Comparison of ENCODE assay signal across 8 cellular contexts in the genomic region with DNA sequence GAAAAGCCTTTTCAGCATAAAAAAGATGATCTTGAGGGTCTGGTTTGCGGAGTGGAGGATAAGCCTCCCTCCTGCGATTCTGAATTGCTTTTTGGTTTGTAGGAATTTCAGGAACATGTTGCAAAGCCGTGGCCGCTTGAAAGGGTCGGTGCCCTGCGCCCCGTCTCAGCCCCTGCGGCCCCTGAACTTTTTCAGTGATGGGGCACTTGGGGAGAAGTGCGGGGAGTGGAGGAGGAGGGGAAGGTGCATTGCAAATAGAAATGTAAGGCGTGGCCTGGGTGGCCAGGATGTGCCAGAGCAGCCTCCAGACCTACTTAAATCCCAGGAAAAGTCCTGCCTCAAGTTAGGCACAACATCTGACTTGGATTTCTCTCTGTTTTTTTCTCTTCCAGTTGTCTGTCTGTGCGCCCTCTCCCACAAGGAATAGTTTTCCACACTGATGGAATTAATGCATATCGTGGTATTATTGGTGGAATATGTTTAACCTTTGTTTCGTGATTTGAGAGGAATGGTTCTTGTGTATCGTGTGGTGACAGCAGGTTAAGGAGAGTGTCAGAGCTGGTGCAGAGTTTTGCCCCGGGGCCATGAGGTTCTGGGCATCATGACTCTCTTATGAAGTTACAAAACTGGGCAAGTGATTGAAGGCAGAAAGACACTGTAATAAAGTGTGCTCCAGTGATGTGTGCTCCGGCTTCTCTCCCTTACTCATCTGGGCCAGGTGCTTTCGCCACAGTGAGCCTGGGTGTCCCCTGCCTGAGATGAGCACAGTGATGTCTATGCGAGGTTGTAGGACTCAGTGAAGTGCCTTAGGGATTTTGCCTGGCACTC.
DNase-seq lines count a peak whose midpoint lies in the region; ATAC-seq and TF ChIP-seq lines count a peak whose summit lies in the region.

No MANE protein-coding gene starts in this region.

- H3K4me1 ChIP-seq in left ventricle myocardium inferior (peaks cover 88% of the 10 kb centered on the region), body of pancreas (peaks cover 81% of the 10 kb centered on the region), mesenchymal stem cell (ENCODE audit: control insufficient read depth, insufficient read depth, low read depth, low read length) (peaks cover 34% of the 10 kb centered on the region), vagina (peaks cover 75% of the 10 kb centered on the region)

- WGBS in body of pancreas, 2 donors, result 73 to 75% methylated on average over 18 of the region's 18 CpGs
- 47% methylated on average over 17 of the region's 18 CpGs for WGBS in mesenchymal stem cell

- no peaks in the 10 kb centered on the region for H3K9me3 ChIP-seq in left ventricle myocardium inferior (replicated peaks)
- H3K9me3 ChIP-seq in body of pancreas, result no peaks in the 10 kb centered on the region
- H3K9me3 ChIP-seq in mesenchymal stem cell (ENCODE audit: control insufficient read depth, low read length), result no peaks in the 10 kb centered on the region
- no peaks in the 10 kb centered on the region for H3K9me3 ChIP-seq in vagina

- H4K8ac ChIP-seq in mesenchymal stem cell (ENCODE audit: low read length), result peak overlapping the region; percentile 10

- no peak for TF ChIP-seq CTCF in left ventricle myocardium inferior (IDR thresholded peaks at IDR 0.05; ENCODE audit: borderline replicate concordance)
- TF ChIP-seq CTCF in body of pancreas (IDR thresholded peaks at IDR 0.05), result no peak
- no peak for TF ChIP-seq CTCF in vagina (IDR thresholded peaks at IDR 0.05)

- H2AK5ac ChIP-seq in mesenchymal stem cell (ENCODE audit: low read length, severe bottlenecking), result peak overlapping the region; percentile 57

- ATAC-seq in left cardiac atrium (no peak), body of pancreas (no peak), GM21423 (IDR thresholded peaks at IDR 0.05; ENCODE audit: unreplicated experiment) (no peak)

- peak overlapping the region; percentile 36 for H2AFZ ChIP-seq in mesenchymal stem cell (ENCODE audit: low read depth, low read length)

- H3K18ac ChIP-seq in mesenchymal stem cell (ENCODE audit: low read depth in 1 of 2, low read length in 2 of 2), result peak overlapping the region; percentile 14 to 78

- H3K4ac ChIP-seq in mesenchymal stem cell (ENCODE audit: low read depth in 1 of 2, low read length in 2 of 2), result peak overlapping the region; percentile 10 to 89

- H3K4me3 ChIP-seq in left ventricle myocardium inferior (peak overlapping the region; percentile 73), body of pancreas (no peak overlapping the region), mesenchymal stem cell (ENCODE audit: insufficient read depth in 1 of 2, low read depth in 1 of 2, low read length in 2 of 2) (peak overlapping the region; percentile 7 to 94), vagina (peak overlapping the region; percentile 54 to 65)

- no peak overlapping the region for H2BK5ac ChIP-seq in mesenchymal stem cell (ENCODE audit: low read depth, low read length, poor library complexity, severe bottlenecking)

- no peak overlapping the region for H3K14ac ChIP-seq in mesenchymal stem cell (ENCODE audit: low read length in 2 of 2)

- H3K79me1 ChIP-seq in mesenchymal stem cell (replicated peaks; ENCODE audit: low read length, poor library complexity, severe bottlenecking), result peaks cover 13% of the 10 kb centered on the region

- H2BK15ac ChIP-seq in mesenchymal stem cell (ENCODE audit: low read depth, poor library complexity, severe bottlenecking), result no peak overlapping the region

- no peaks in the 10 kb centered on the region for H3K36me3 ChIP-seq in left ventricle myocardium inferior
- no peaks in the 10 kb centered on the region for H3K36me3 ChIP-seq in body of pancreas (replicated peaks in 1 of 2; ENCODE audit: insufficient read depth in 1 of 2, low read depth in 2 of 2)
- H3K36me3 ChIP-seq in mesenchymal stem cell (ENCODE audit: control insufficient read depth in 1 of 2, insufficient read depth in 2 of 2, low read depth in 1 of 2, low read length in 2 of 2), result no peaks in the 10 kb centered on the region
- H3K36me3 ChIP-seq in vagina, result no peaks in the 10 kb centered on the region

- DNase-seq in left ventricle myocardium inferior, result no peak
- DNase-seq in left cardiac atrium, result no peak
- no peak for DNase-seq in body of pancreas
- no peak for DNase-seq in mesenchymal stem cell
- DNase-seq in vagina (ENCODE audit: extremely low spot score in 2 of 2), result no peak
- no peak for DNase-seq in DMS 273 (lab: John Stamatoyannopoulos, UW; ENCODE audit: unreplicated experiment)
- DNase-seq in mucosa of gallbladder (ENCODE audit: low spot score), result no peak

- TF ChIP-seq POLR2A in body of pancreas (IDR thresholded peaks at IDR 0.05) (no peak), vagina (IDR thresholded peaks at IDR 0.05) (no peak)

- H3K27ac ChIP-seq in left ventricle myocardium inferior (replicated peaks), result peak overlapping the region; percentile 90
- H3K27ac ChIP-seq in body of pancreas, result peak overlapping the region; percentile 8 to 83 (median 58)
- H3K27ac ChIP-seq in mesenchymal stem cell (ENCODE audit: low read length, poor library complexity, severe bottlenecking), result peak overlapping the region; percentile 51
- peak overlapping the region; percentile 94 for H3K27ac ChIP-seq in vagina

- H3K9ac ChIP-seq in mesenchymal stem cell (ENCODE audit: low read length), result peak overlapping the region; percentile 90

- H4K91ac ChIP-seq in mesenchymal stem cell (ENCODE audit: low read length), result peak overlapping the region; percentile 5

- intact Hi-C loops in left ventricle myocardium inferior (cut with micrococcal nuclease) (no loop called here), left cardiac atrium (cut with DNase I) (no loop called here), body of pancreas (cut with DNase I) (no loop called here), vagina (cut with DNase I) (loop anchor here (1.0 kb wide), 1 partner anchor 204 kb away; no protein-coding TSS in a partner anchor)

- H3K23ac ChIP-seq in mesenchymal stem cell (ENCODE audit: low read length in 2 of 2), result peak overlapping the region in 1 of 2 experiments; percentile 87

- H2BK12ac ChIP-seq in mesenchymal stem cell (ENCODE audit: low read length in 2 of 2), result peak overlapping the region in 1 of 2 experiments; percentile 94

- H3K27me3 ChIP-seq in left ventricle myocardium inferior (ENCODE audit: low read depth) (no peaks in the 10 kb centered on the region), body of pancreas (no peaks in the 10 kb centered on the region), mesenchymal stem cell (ENCODE audit: control insufficient read depth in 1 of 2, insufficient read depth in 1 of 2, low read length in 2 of 2) (no peaks in the 10 kb centered on the region), vagina (no peaks in the 10 kb centered on the region)

- no peak overlapping the region for H2BK120ac ChIP-seq in mesenchymal stem cell (ENCODE audit: low read depth, low read length)

- peak overlapping the region; percentile 78 for H3K4me2 ChIP-seq in mesenchymal stem cell (ENCODE audit: low read length, poor library complexity, severe bottlenecking)

Comparison
In these comparisons a context has a peak if more than half of its experiments do, and no peak if none do; other contexts are left out.
1. H3K4me3 ChIP-seq: peak in left ventricle myocardium inferior (single experiment), mesenchymal stem cell (2 of 2) and vagina (2 of 2); none in body of pancreas (0 of 2).
2. Peak in every context shown above with its lines, with median percentiles within 50 percentile points of each other: H3K27ac ChIP-seq.